In the genomic region with DNA sequence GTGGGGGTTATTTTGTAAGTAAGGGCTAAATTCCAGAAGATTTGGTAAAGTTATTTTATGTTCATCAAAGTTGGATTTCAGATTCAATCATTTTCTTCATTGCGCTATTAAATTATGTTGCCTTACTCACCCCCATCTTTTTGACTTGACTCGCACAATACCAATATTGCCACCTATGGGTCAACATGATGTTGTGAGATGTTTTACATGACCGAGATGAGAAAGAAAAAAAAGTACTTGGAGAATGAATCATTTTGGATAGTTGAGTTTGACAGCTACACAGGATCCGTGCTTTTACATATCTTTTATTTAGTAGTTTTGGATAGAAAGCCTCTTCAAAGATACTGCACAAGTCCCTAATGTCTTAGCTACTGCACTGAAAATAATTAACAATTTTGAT, we compare ENCODE assay signal across 10 cellular contexts.
DNase-seq lines count a peak whose midpoint lies in the region; ATAC-seq and TF ChIP-seq lines count a peak whose summit lies in the region.
"Had no signal": no experiment of that assay in that cellular context is flagged by ENCODE, and none has a peak within 500 bp of the region (broad histone marks: within the 10 kb centered on the region; RNA-seq: fewer than 3 reads in every experiment).

No MANE protein-coding gene starts in this region.

- in situ Hi-C loops in IMR-90 (cut with MboI; ENCODE audit: low sequenced_read_pairs) (no loop called here), astrocyte of the spinal cord (cut with HindIII; ENCODE audit: low sequenced_read_pairs) (no loop called here)

- no peaks in the 10 kb centered on the region for H3K4me1 ChIP-seq in IMR-90 (ENCODE audit: control insufficient read depth, insufficient read depth, low read length)
- H3K4me1 ChIP-seq in gastroesophageal sphincter, result peaks cover 0 to 20% (median 0%) of the 10 kb centered on the region in 3 donors
- H3K4me1 ChIP-seq: HAP-1 had no signal

- no CpG with 5 or more reads among the region's 4 CpGs for WGBS in IMR-90 (ENCODE audit: extremely low coverage in 2 of 2, insufficient read length in 1 of 2), 2 experiments
- WGBS in gastroesophageal sphincter (ENCODE audit: low coverage in 1 of 2), 2 donors, result 54 to 56% methylated on average over 4 of the region's 4 CpGs

- H3K56ac ChIP-seq in IMR-90 (ENCODE audit: extremely low read depth, insufficient read depth, low read length), result no peak overlapping the region

- no peak overlapping the region for H3K27ac ChIP-seq in IMR-90 (ENCODE audit: insufficient read depth, low read length)
- H3K27ac ChIP-seq in gastroesophageal sphincter, result no peak overlapping the region
- H3K27ac ChIP-seq: SK-N-MC had no signal

- CTCF ChIA-PET in IMR-90 (lab: Yijun Ruan, JAX), result interaction anchor here (0.9 kb wide), 1 partner anchor 9 kb away, joined by 3 read pairs; no protein-coding TSS in a partner anchor

- H2AK5ac ChIP-seq in IMR-90 (ENCODE audit: low read depth, low read length), result no peak overlapping the region

- H3K23ac ChIP-seq in IMR-90 (ENCODE audit: low read depth, low read length), result no peak overlapping the region

- TF ChIP-seq CTCF in IMR-90 (conservative IDR thresholded peaks at IDR 0.05; ENCODE audit: low read depth, low read length) (0 out of 2 replicates have a peak, but pooled peaks have one; percentile 30), astrocyte of the spinal cord (IDR thresholded peaks at IDR 0.05; ENCODE audit: low read depth, low read length) (peak; percentile 37), gastroesophageal sphincter (IDR thresholded peaks at IDR 0.05) (peak in 1 of 4 experiments; percentile 39)

- DNase-seq in DMS53 treated with DMSO at 0.1 percent for 48 hours (lab: John Stamatoyannopoulos, UW; ENCODE audit: unreplicated experiment), result peak; percentile 17
- peak; percentile 19 for DNase-seq in IMR-90
- DNase-seq in astrocyte of the spinal cord (ENCODE audit: low read depth, low spot score), result peak; percentile 29
- peak; percentile 62 for DNase-seq in myocyte (ENCODE audit: low read depth)
- DNase-seq in sciatic nerve (ENCODE audit: low spot score), result no peak

- no peak overlapping the region for H4K5ac ChIP-seq in IMR-90 (ENCODE audit: low read depth, low read length)

- no peak for TF ChIP-seq RAD21 in IMR-90 (IDR thresholded peaks at IDR 0.05; ENCODE audit: low read length)

- ATAC-seq in IMR-90 (ENCODE audit: low read depth), result no peak
- ATAC-seq in gastroesophageal sphincter, result no peak
- no peak for ATAC-seq in HG03460 (IDR thresholded peaks at IDR 0.05; ENCODE audit: unreplicated experiment)
- ATAC-seq in GM18861 (IDR thresholded peaks at IDR 0.05; ENCODE audit: unreplicated experiment), result no peak
- ATAC-seq in sciatic nerve, result no peak

- no peak overlapping the region for H2BK15ac ChIP-seq in IMR-90 (ENCODE audit: low read depth, low read length)

- intact Hi-C loops in IMR-90 (cut with micrococcal nuclease) (loop anchor here (10.0 kb wide), 1 partner anchor 747 kb away; no protein-coding TSS in a partner anchor), sciatic nerve (cut with DNase I) (no loop called here)

- H2AK9ac ChIP-seq in IMR-90 (replicated peaks; ENCODE audit: low read depth, low read length, poor library complexity), result no peak overlapping the region

- H3K14ac ChIP-seq in IMR-90 (replicated peaks; ENCODE audit: low read depth, low read length), result no peak overlapping the region

- H3K9me3 ChIP-seq in IMR-90 (ENCODE audit: control insufficient read depth, insufficient read depth, low read length), result no peaks in the 10 kb centered on the region
- H3K9me3 ChIP-seq in gastroesophageal sphincter, result no peaks in the 10 kb centered on the region
- H3K9me3 ChIP-seq: HAP-1 had no signal

- no peak overlapping the region for H3K4me2 ChIP-seq in IMR-90 (ENCODE audit: low read depth, low read length)

- no peak overlapping the region for H4K8ac ChIP-seq in IMR-90 (ENCODE audit: low read depth in 2 of 2, low read length in 2 of 2)

- H3K27me3 ChIP-seq in IMR-90 (ENCODE audit: control insufficient read depth, insufficient read depth, low read length) (no peaks in the 10 kb centered on the region), gastroesophageal sphincter (no peaks in the 10 kb centered on the region)

- no peak overlapping the region for H2BK120ac ChIP-seq in IMR-90 (ENCODE audit: low read depth, low read length)

- TF ChIP-seq POLR2A in IMR-90 (IDR thresholded peaks at IDR 0.05; ENCODE audit: low read depth, low read length), result no peak
- no peak for TF ChIP-seq POLR2A in gastroesophageal sphincter (IDR thresholded peaks at IDR 0.05)

- TF ChIP-seq EP300 in gastroesophageal sphincter (IDR thresholded peaks at IDR 0.05), result no peak

- no peak overlapping the region for H3K4me3 ChIP-seq in IMR-90 (ENCODE audit: insufficient read depth, low read depth, low read length)
- H3K4me3 ChIP-seq in astrocyte of the spinal cord (ENCODE audit: low read depth, low read length), result no peak overlapping the region
- H3K4me3 ChIP-seq in gastroesophageal sphincter, result no peak overlapping the region
- H3K4me3 ChIP-seq: HAP-1, SK-N-MC had no signal

- H2BK20ac ChIP-seq in IMR-90 (ENCODE audit: low read depth, low read length), result no peak overlapping the region

- no peaks in the 10 kb centered on the region for H4K20me1 ChIP-seq in IMR-90 (ENCODE audit: insufficient read depth, low read length)

- no peak overlapping the region for H3K18ac ChIP-seq in IMR-90 (ENCODE audit: low read depth, low read length)

- H4K91ac ChIP-seq in IMR-90 (ENCODE audit: insufficient read depth, low read depth, low read length), result no peak overlapping the region

- BruUV-seq in IMR-90 (replicated peaks; lab: Mats Ljungman, UMichigan), result no TSS peak

- H2BK5ac ChIP-seq in IMR-90 (ENCODE audit: low read depth, low read length, poor library complexity, severe bottlenecking), result no peak overlapping the region

- no peaks in the 10 kb centered on the region for H3K79me1 ChIP-seq in IMR-90 (ENCODE audit: low read depth in 1 of 2, low read length in 2 of 2)

- H3K36me3 ChIP-seq in IMR-90 (ENCODE audit: control insufficient read depth, insufficient read depth, low read length) (no peaks in the 10 kb centered on the region), gastroesophageal sphincter (no peaks in the 10 kb centered on the region)
- H3K36me3 ChIP-seq: HAP-1 had no signal

- no peak overlapping the region for H3K4ac ChIP-seq in IMR-90 (ENCODE audit: low read depth, low read length)

- no peak overlapping the region for H2AFZ ChIP-seq in IMR-90 (replicated peaks; ENCODE audit: low read length, poor library complexity)

- no peaks in the 10 kb centered on the region for H3K9me1 ChIP-seq in IMR-90 (ENCODE audit: insufficient read depth, low read length)

- dilution Hi-C loops in IMR-90 (cut with HindIII; ENCODE audit: low sequenced_read_pairs, unreplicated experiment), result no loop called here

- POLR2A ChIA-PET in IMR-90 (lab: Charles Lee; ENCODE audit: unreplicated experiment), result no interaction called here

- H3K9ac ChIP-seq in IMR-90 (ENCODE audit: low read depth, low read length), result no peak overlapping the region

TF ChIP-seq in IMR-90, 13 proteins besides CTCF, POLR2A, EP300 and RAD21:
- TF ChIP-seq CEBPB (IDR thresholded peaks at IDR 0.05; ENCODE audit: low read depth, low read length) (no peak), MAFK (IDR thresholded peaks at IDR 0.05; ENCODE audit: low read depth, low read length) (0 out of 2 replicates have a peak, but pooled peaks have one; percentile 2), BHLHE40 (IDR thresholded peaks at IDR 0.05; ENCODE audit: low read depth, low read length) (no peak)
- TF ChIP-seq, protein P1, sequence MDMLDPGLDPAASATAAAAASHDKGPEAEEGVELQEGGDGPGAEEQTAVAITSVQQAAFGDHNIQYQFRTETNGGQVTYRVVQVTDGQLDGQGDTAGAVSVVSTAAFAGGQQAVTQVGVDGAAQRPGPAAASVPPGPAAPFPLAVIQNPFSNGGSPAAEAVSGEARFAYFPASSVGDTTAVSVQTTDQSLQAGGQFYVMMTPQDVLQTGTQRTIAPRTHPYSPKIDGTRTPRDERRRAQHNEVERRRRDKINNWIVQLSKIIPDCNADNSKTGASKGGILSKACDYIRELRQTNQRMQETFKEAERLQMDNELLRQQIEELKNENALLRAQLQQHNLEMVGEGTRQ (IDR thresholded peaks at IDR 0.05; ENCODE audit: low read depth, low read length), result no peak
